Comparison of ENCODE assay signal across 1 cellular context in the genomic region with DNA sequence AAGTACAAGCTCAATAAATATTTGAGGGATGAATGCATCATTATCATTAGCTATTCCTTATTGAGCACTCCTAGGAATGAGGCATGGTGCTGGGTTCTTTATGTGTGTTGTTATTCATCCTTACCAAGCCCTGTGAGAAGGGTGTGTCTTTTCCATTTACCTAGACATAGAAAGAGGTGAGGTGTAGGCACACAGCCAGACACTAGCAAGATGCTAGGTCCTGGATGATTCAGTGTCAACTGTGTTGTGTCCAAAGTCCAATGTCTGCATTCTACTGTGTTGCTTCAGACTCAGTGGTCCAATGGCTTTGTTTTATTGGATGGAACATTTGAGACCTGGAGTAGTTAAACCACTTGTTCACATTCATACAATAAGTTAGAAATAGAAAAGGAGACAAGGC.
A peak's percentile ranks its signal among the peaks of the same experiment; 100 is the strongest.
TF ChIP-seq lines count a peak whose summit lies in the region.

No MANE protein-coding gene starts in this region.

TF ChIP-seq in HepG2, 621 proteins besides CTCF, POLR2A, EP300 and RAD21 (continued from another document and continues in another):
- no peak for TF ChIP-seq POLR2AphosphoS2 (IDR thresholded peaks at IDR 0.05; ENCODE audit: low read depth, low read length)
- TF ChIP-seq TARDBP (CRISPR knock-in tag; IDR thresholded peaks at IDR 0.05) = 0 out of 2 replicates have a peak, but pooled peaks have one; percentile 48
- TF ChIP-seq HNRNPLL (IDR thresholded peaks at IDR 0.05; ENCODE audit: low read depth, low read length, poor library complexity, severe bottlenecking) = no peak
- peak; percentile 64 for TF ChIP-seq SKI (IDR thresholded peaks at IDR 0.05; ENCODE audit: partially characterized antibody)
- no peak for TF ChIP-seq CHCHD3 (CRISPR knock-in tag; IDR thresholded peaks at IDR 0.05)
- TF ChIP-seq TOPORS (CRISPR knock-in tag; IDR thresholded peaks at IDR 0.05) = no peak
- no peak for TF ChIP-seq ZNF607 (CRISPR knock-in tag; IDR thresholded peaks at IDR 0.05; ENCODE audit: borderline replicate concordance)
- no peak for TF ChIP-seq ZNF460 (CRISPR knock-in tag; IDR thresholded peaks at IDR 0.05; ENCODE audit: borderline replicate concordance)
- no peak for TF ChIP-seq IKZF4 (CRISPR knock-in tag; IDR thresholded peaks at IDR 0.05; ENCODE audit: borderline replicate concordance, low read depth, not compliant biosample characterization)
- no peak for TF ChIP-seq ZNF10 (CRISPR knock-in tag; IDR thresholded peaks at IDR 0.05; ENCODE audit: borderline replicate concordance, low read depth)
- no peak for TF ChIP-seq ZNF724P (CRISPR knock-in tag; IDR thresholded peaks at IDR 0.05; ENCODE audit: borderline replicate concordance)
- TF ChIP-seq FOXA1 (IDR thresholded peaks at IDR 0.05) = no peak
- peak; percentile 52 for TF ChIP-seq FOXA1 (CRISPR knock-in tag; IDR thresholded peaks at IDR 0.05)
- TF ChIP-seq RARA (CRISPR knock-in tag; IDR thresholded peaks at IDR 0.05) = peak; percentile 68
- no peak for TF ChIP-seq MAZ (IDR thresholded peaks at IDR 0.05; ENCODE audit: borderline replicate concordance, low read depth, low read length)
- TF ChIP-seq MAZ (CRISPR knock-in tag; IDR thresholded peaks at IDR 0.05; ENCODE audit: low read depth) = no peak
- TF ChIP-seq SP5 (CRISPR knock-in tag; IDR thresholded peaks at IDR 0.05; ENCODE audit: borderline replicate concordance, low read depth) = no peak
- TF ChIP-seq ZFP37 (CRISPR knock-in tag; IDR thresholded peaks at IDR 0.05; ENCODE audit: borderline replicate concordance) = no peak
- no peak for TF ChIP-seq ZBTB1 (CRISPR knock-in tag; IDR thresholded peaks at IDR 0.05; ENCODE audit: borderline replicate concordance)
- TF ChIP-seq, protein P1, sequence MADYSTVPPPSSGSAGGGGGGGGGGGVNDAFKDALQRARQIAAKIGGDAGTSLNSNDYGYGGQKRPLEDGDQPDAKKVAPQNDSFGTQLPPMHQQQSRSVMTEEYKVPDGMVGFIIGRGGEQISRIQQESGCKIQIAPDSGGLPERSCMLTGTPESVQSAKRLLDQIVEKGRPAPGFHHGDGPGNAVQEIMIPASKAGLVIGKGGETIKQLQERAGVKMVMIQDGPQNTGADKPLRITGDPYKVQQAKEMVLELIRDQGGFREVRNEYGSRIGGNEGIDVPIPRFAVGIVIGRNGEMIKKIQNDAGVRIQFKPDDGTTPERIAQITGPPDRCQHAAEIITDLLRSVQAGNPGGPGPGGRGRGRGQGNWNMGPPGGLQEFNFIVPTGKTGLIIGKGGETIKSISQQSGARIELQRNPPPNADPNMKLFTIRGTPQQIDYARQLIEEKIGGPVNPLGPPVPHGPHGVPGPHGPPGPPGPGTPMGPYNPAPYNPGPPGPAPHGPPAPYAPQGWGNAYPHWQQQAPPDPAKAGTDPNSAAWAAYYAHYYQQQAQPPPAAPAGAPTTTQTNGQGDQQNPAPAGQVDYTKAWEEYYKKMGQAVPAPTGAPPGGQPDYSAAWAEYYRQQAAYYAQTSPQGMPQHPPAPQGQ (CRISPR knock-in tag; IDR thresholded peaks at IDR 0.05; ENCODE audit: borderline replicate concordance) = no peak
- no peak for TF ChIP-seq ZNF160 (CRISPR knock-in tag; IDR thresholded peaks at IDR 0.05)
- TF ChIP-seq ZSCAN9 (CRISPR knock-in tag; IDR thresholded peaks at IDR 0.05; ENCODE audit: borderline replicate concordance) = no peak
- TF ChIP-seq ZNF180 (CRISPR knock-in tag; IDR thresholded peaks at IDR 0.05; ENCODE audit: borderline replicate concordance, low read depth) = no peak
- no peak for TF ChIP-seq SALL1 (CRISPR knock-in tag; IDR thresholded peaks at IDR 0.05)
- no peak for TF ChIP-seq ZFP36L2 (CRISPR knock-in tag; IDR thresholded peaks at IDR 0.05)
- no peak for TF ChIP-seq SMAD1 (CRISPR knock-in tag; IDR thresholded peaks at IDR 0.05; ENCODE audit: borderline replicate concordance, low read depth)
- TF ChIP-seq EZH2 (conservative IDR thresholded peaks at IDR 0.05; ENCODE audit: low read depth, low read length) = no peak
- TF ChIP-seq REPIN1 (CRISPR knock-in tag; IDR thresholded peaks at IDR 0.05; ENCODE audit: borderline replicate concordance, low read depth) = no peak
- TF ChIP-seq IRX3 (CRISPR knock-in tag; IDR thresholded peaks at IDR 0.05; ENCODE audit: borderline replicate concordance, low read depth) = no peak
- no peak for TF ChIP-seq HIVEP1 (CRISPR knock-in tag; IDR thresholded peaks at IDR 0.05)
- no peak for TF ChIP-seq NCOA1 (CRISPR knock-in tag; IDR thresholded peaks at IDR 0.05)
- TF ChIP-seq MAFG (CRISPR knock-in tag; IDR thresholded peaks at IDR 0.05) = no peak
- peak; percentile 78 for TF ChIP-seq ZNF644 (CRISPR knock-in tag; IDR thresholded peaks at IDR 0.05; ENCODE audit: low read depth)
- TF ChIP-seq POLR2AphosphoS5 (IDR thresholded peaks at IDR 0.05; ENCODE audit: low read depth, low read length) = no peak
- TF ChIP-seq, protein P2, sequence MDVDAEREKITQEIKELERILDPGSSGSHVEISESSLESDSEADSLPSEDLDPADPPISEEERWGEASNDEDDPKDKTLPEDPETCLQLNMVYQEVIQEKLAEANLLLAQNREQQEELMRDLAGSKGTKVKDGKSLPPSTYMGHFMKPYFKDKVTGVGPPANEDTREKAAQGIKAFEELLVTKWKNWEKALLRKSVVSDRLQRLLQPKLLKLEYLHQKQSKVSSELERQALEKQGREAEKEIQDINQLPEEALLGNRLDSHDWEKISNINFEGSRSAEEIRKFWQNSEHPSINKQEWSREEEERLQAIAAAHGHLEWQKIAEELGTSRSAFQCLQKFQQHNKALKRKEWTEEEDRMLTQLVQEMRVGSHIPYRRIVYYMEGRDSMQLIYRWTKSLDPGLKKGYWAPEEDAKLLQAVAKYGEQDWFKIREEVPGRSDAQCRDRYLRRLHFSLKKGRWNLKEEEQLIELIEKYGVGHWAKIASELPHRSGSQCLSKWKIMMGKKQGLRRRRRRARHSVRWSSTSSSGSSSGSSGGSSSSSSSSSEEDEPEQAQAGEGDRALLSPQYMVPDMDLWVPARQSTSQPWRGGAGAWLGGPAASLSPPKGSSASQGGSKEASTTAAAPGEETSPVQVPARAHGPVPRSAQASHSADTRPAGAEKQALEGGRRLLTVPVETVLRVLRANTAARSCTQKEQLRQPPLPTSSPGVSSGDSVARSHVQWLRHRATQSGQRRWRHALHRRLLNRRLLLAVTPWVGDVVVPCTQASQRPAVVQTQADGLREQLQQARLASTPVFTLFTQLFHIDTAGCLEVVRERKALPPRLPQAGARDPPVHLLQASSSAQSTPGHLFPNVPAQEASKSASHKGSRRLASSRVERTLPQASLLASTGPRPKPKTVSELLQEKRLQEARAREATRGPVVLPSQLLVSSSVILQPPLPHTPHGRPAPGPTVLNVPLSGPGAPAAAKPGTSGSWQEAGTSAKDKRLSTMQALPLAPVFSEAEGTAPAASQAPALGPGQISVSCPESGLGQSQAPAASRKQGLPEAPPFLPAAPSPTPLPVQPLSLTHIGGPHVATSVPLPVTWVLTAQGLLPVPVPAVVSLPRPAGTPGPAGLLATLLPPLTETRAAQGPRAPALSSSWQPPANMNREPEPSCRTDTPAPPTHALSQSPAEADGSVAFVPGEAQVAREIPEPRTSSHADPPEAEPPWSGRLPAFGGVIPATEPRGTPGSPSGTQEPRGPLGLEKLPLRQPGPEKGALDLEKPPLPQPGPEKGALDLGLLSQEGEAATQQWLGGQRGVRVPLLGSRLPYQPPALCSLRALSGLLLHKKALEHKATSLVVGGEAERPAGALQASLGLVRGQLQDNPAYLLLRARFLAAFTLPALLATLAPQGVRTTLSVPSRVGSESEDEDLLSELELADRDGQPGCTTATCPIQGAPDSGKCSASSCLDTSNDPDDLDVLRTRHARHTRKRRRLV (CRISPR knock-in tag; IDR thresholded peaks at IDR 0.05) = no peak
- 0 out of 2 replicates have a peak, but pooled peaks have one; percentile 18 for TF ChIP-seq ZNF790 (CRISPR knock-in tag; IDR thresholded peaks at IDR 0.05; ENCODE audit: borderline replicate concordance)
- no peak for TF ChIP-seq ZBTB21 (CRISPR knock-in tag; IDR thresholded peaks at IDR 0.05)
- no peak for TF ChIP-seq ARNT (IDR thresholded peaks at IDR 0.05)
- TF ChIP-seq KDM5B (CRISPR knock-in tag; IDR thresholded peaks at IDR 0.05; ENCODE audit: borderline replicate concordance) = no peak
- TF ChIP-seq, protein P3, sequence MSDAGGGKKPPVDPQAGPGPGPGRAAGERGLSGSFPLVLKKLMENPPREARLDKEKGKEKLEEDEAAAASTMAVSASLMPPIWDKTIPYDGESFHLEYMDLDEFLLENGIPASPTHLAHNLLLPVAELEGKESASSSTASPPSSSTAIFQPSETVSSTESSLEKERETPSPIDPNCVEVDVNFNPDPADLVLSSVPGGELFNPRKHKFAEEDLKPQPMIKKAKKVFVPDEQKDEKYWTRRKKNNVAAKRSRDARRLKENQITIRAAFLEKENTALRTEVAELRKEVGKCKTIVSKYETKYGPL (CRISPR knock-in tag; IDR thresholded peaks at IDR 0.05) = no peak
- no peak for TF ChIP-seq ZNF841 (CRISPR knock-in tag; IDR thresholded peaks at IDR 0.05; ENCODE audit: borderline replicate concordance)
- no peak for TF ChIP-seq FOXP1 (IDR thresholded peaks at IDR 0.05)
- peak; percentile 46 for TF ChIP-seq FOXP1 (CRISPR knock-in tag; IDR thresholded peaks at IDR 0.05)
- no peak for TF ChIP-seq MEF2D (CRISPR knock-in tag; IDR thresholded peaks at IDR 0.05)
- TF ChIP-seq, protein P4, sequence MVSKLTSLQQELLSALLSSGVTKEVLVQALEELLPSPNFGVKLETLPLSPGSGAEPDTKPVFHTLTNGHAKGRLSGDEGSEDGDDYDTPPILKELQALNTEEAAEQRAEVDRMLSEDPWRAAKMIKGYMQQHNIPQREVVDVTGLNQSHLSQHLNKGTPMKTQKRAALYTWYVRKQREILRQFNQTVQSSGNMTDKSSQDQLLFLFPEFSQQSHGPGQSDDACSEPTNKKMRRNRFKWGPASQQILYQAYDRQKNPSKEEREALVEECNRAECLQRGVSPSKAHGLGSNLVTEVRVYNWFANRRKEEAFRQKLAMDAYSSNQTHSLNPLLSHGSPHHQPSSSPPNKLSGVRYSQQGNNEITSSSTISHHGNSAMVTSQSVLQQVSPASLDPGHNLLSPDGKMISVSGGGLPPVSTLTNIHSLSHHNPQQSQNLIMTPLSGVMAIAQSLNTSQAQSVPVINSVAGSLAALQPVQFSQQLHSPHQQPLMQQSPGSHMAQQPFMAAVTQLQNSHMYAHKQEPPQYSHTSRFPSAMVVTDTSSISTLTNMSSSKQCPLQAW (CRISPR knock-in tag; IDR thresholded peaks at IDR 0.05) = no peak
- no peak for TF ChIP-seq PRPF4 (IDR thresholded peaks at IDR 0.05; ENCODE audit: low read depth, low read length, poor library complexity, severe bottlenecking)
- peak; percentile 43; the same call in 1 of the 2 replicates for TF ChIP-seq FOXA3 (CRISPR knock-in tag; IDR thresholded peaks at IDR 0.05)
- peak; percentile 31; the same call in 1 of the 2 replicates for TF ChIP-seq MIER3 (CRISPR knock-in tag; IDR thresholded peaks at IDR 0.05; ENCODE audit: borderline replicate concordance)
- TF ChIP-seq SP140L (CRISPR knock-in tag; IDR thresholded peaks at IDR 0.05; ENCODE audit: borderline replicate concordance) = no peak
- 0 out of 2 replicates have a peak, but pooled peaks have one; percentile 16 for TF ChIP-seq SAP130 (CRISPR knock-in tag; IDR thresholded peaks at IDR 0.05; ENCODE audit: low read depth)
- TF ChIP-seq, protein P5, sequence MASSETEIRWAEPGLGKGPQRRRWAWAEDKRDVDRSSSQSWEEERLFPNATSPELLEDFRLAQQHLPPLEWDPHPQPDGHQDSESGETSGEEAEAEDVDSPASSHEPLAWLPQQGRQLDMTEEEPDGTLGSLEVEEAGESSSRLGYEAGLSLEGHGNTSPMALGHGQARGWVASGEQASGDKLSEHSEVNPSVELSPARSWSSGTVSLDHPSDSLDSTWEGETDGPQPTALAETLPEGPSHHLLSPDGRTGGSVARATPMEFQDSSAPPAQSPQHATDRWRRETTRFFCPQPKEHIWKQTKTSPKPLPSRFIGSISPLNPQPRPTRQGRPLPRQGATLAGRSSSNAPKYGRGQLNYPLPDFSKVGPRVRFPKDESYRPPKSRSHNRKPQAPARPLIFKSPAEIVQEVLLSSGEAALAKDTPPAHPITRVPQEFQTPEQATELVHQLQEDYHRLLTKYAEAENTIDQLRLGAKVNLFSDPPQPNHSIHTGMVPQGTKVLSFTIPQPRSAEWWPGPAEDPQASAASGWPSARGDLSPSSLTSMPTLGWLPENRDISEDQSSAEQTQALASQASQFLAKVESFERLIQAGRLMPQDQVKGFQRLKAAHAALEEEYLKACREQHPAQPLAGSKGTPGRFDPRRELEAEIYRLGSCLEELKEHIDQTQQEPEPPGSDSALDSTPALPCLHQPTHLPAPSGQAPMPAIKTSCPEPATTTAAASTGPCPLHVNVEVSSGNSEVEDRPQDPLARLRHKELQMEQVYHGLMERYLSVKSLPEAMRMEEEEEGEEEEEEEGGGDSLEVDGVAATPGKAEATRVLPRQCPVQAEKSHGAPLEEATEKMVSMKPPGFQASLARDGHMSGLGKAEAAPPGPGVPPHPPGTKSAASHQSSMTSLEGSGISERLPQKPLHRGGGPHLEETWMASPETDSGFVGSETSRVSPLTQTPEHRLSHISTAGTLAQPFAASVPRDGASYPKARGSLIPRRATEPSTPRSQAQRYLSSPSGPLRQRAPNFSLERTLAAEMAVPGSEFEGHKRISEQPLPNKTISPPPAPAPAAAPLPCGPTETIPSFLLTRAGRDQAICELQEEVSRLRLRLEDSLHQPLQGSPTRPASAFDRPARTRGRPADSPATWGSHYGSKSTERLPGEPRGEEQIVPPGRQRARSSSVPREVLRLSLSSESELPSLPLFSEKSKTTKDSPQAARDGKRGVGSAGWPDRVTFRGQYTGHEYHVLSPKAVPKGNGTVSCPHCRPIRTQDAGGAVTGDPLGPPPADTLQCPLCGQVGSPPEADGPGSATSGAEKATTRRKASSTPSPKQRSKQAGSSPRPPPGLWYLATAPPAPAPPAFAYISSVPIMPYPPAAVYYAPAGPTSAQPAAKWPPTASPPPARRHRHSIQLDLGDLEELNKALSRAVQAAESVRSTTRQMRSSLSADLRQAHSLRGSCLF (CRISPR knock-in tag; IDR thresholded peaks at IDR 0.05; ENCODE audit: borderline replicate concordance) = no peak
- no peak for TF ChIP-seq ZSCAN22 (CRISPR knock-in tag; IDR thresholded peaks at IDR 0.05)
- TF ChIP-seq NCOR1 (IDR thresholded peaks at IDR 0.05; ENCODE audit: borderline replicate concordance, low read length) = no peak; the same call in 1 of the 2 replicates
- TF ChIP-seq ZNF678 (CRISPR knock-in tag; IDR thresholded peaks at IDR 0.05) = no peak
- no peak for TF ChIP-seq MED8 (CRISPR knock-in tag; IDR thresholded peaks at IDR 0.05; ENCODE audit: insufficient replicate concordance)
- TF ChIP-seq, protein P6, sequence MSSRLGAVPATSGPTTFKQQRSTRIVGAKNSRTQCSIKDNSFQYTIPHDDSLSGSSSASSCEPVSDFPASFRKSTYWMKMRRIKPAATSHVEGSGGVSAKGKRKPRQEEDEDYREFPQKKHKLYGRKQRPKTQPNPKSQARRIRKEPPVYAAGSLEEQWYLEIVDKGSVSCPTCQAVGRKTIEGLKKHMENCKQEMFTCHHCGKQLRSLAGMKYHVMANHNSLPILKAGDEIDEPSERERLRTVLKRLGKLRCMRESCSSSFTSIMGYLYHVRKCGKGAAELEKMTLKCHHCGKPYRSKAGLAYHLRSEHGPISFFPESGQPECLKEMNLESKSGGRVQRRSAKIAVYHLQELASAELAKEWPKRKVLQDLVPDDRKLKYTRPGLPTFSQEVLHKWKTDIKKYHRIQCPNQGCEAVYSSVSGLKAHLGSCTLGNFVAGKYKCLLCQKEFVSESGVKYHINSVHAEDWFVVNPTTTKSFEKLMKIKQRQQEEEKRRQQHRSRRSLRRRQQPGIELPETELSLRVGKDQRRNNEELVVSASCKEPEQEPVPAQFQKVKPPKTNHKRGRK (CRISPR knock-in tag; IDR thresholded peaks at IDR 0.05) = no peak
